ENCODE assay signal across 11 cellular contexts in genomic region chr9:121371495-121371911, GRCh38. TPM values are rescaled to one million over a fixed set of nuclear protein-coding genes. Genes with fewer than 3 reads are reported as not detected.
A peak's percentile ranks its signal among the peaks of the same experiment; 100 is the strongest.
DNase-seq lines count a peak whose midpoint lies in the region; ATAC-seq and TF ChIP-seq lines count a peak whose summit lies in the region.
"Had no signal": no experiment of that assay in that cellular context is flagged by ENCODE, and none has a peak within 500 bp of the region (broad histone marks: within the 10 kb centered on the region; RNA-seq: fewer than 3 reads in every experiment).

No MANE protein-coding gene starts in this region.

- H3K27ac ChIP-seq in CD4-positive, CD25-positive, alpha-beta regulatory T cell (ENCODE audit: insufficient read depth, low read length, poor library complexity, severe bottlenecking) = no peak overlapping the region
- H3K27ac ChIP-seq in PC-3 (ENCODE audit: low read length) (peak overlapping the region; percentile 87; the same call in 1 of the 2 replicates), skeletal muscle tissue (ENCODE audit: low read depth, low read length) (peak overlapping the region; percentile 69), Karpas-422 (ENCODE audit: low read length) (no peak overlapping the region)

- H3K36me3 ChIP-seq in CD4-positive, CD25-positive, alpha-beta regulatory T cell (ENCODE audit: control insufficient read depth, insufficient read depth, low read length) = no peaks in the 10 kb centered on the region
- H3K36me3 ChIP-seq in PC-3 (ENCODE audit: low read depth, low read length) (no peaks in the 10 kb centered on the region), skeletal muscle tissue (ENCODE audit: control insufficient read depth in 3 of 3, insufficient read depth in 3 of 3, low read length in 3 of 3) (peaks cover 0 to 1% (median 0%) of the 10 kb centered on the region in 3 donors), Karpas-422 (ENCODE audit: insufficient read depth, low read length) (no peaks in the 10 kb centered on the region)

- peak overlapping the region; percentile 84 to 99 (median 95) for H3K27ac Mint-ChIP-seq in CD4-positive, CD25-positive, alpha-beta regulatory T cell
- H3K27ac Mint-ChIP-seq in immature natural killer cell = peak overlapping the region; percentile 52 to 97 (median 89)

- H3K4me3 ChIP-seq in CD4-positive, CD25-positive, alpha-beta regulatory T cell (ENCODE audit: low read depth, low read length) = no peak overlapping the region
- H3K4me3 ChIP-seq in PC-3 (ENCODE audit: low read length) = no peak overlapping the region
- no peak overlapping the region for H3K4me3 ChIP-seq in skeletal muscle tissue (ENCODE audit: low read length in 3 of 3)
- no peak overlapping the region for H3K4me3 ChIP-seq in Karpas-422 (ENCODE audit: low read length)

- H3K9me3 ChIP-seq in CD4-positive, CD25-positive, alpha-beta regulatory T cell (ENCODE audit: control insufficient read depth in 2 of 2, low read length in 2 of 2) = no peaks in the 10 kb centered on the region
- no peaks in the 10 kb centered on the region for H3K9me3 ChIP-seq in PC-3 (ENCODE audit: low read length)
- H3K9me3 ChIP-seq in skeletal muscle tissue (ENCODE audit: control insufficient read depth in 3 of 3, low read length in 3 of 3) = no peaks in the 10 kb centered on the region
- no peaks in the 10 kb centered on the region for H3K9me3 ChIP-seq in Karpas-422 (ENCODE audit: low read length)

- H3K9ac ChIP-seq in PC-3 (ENCODE audit: low read length) (no peak overlapping the region), skeletal muscle tissue (ENCODE audit: low read depth in 1 of 3, low read length in 3 of 3) (no peak overlapping the region), Karpas-422 (ENCODE audit: low read length) (no peak overlapping the region)

- H3K4me2 ChIP-seq in PC-3 (ENCODE audit: low read length) (no peak overlapping the region), Karpas-422 (ENCODE audit: low read depth, low read length, poor library complexity, severe bottlenecking) (no peak overlapping the region)

- no peaks in the 10 kb centered on the region for H3F3A ChIP-seq in PC-3 (ENCODE audit: low read length, unreplicated experiment)

- peak overlapping the region; percentile 73 to 95 (median 86) for H3K4me3 Mint-ChIP-seq in CD4-positive, CD25-positive, alpha-beta regulatory T cell
- H3K4me3 Mint-ChIP-seq in immature natural killer cell = peak overlapping the region; percentile 36 to 96 (median 61)

- POLR2A ChIA-PET in PC-3 (lab: Charles Lee; ENCODE audit: unreplicated experiment) = no interaction called here

- H2AFZ ChIP-seq in PC-3 (ENCODE audit: low read length) = no peak overlapping the region
- H2AFZ ChIP-seq in Karpas-422 (ENCODE audit: low read length) = no peak overlapping the region

- H3K27me3 ChIP-seq in CD4-positive, CD25-positive, alpha-beta regulatory T cell (ENCODE audit: control insufficient read depth, insufficient read depth, low read length) = no peaks in the 10 kb centered on the region
- H3K27me3 ChIP-seq in PC-3 (ENCODE audit: low read length) (no peaks in the 10 kb centered on the region), skeletal muscle tissue (ENCODE audit: control insufficient read depth in 3 of 3, insufficient read depth in 3 of 3, low read length in 3 of 3) (no peaks in the 10 kb centered on the region), Karpas-422 (ENCODE audit: low read length) (no peaks in the 10 kb centered on the region)

- no peak for DNase-seq in CD4-positive, CD25-positive, alpha-beta regulatory T cell
- no peak for DNase-seq in PC-3
- DNase-seq in immature natural killer cell = no peak
- no peak for DNase-seq in Karpas-422
- DNase-seq in Ammon's horn (ENCODE audit: low spot score) = no peak
- DNase-seq in occipital lobe (lab: John Stamatoyannopoulos, UW) = no peak
- DNase-seq: DMS153; effector CD8-positive, alpha-beta T cell; NCI-H1092 treated with DMSO at 0.1 percent for 48 hours had no signal

- peaks cover 12% of the 10 kb centered on the region for H3K27me3 Mint-ChIP-seq in CD4-positive, CD25-positive, alpha-beta regulatory T cell
- H3K27me3 Mint-ChIP-seq in immature natural killer cell (ENCODE audit: low read depth in 3 of 3) = peaks cover 16 to 23% (median 21%) of the 10 kb centered on the region in 3 donors

- H3K9me2 ChIP-seq in PC-3 (replicated peaks; ENCODE audit: low read length) (no peaks in the 10 kb centered on the region), Karpas-422 (replicated peaks; ENCODE audit: insufficient read depth, low read length) (no peaks in the 10 kb centered on the region)

- peaks cover 11 to 50% (median 32%) of the 10 kb centered on the region in 4 donors for H3K4me1 Mint-ChIP-seq in CD4-positive, CD25-positive, alpha-beta regulatory T cell
- peaks cover 53% of the 10 kb centered on the region in 2 donors for H3K4me1 Mint-ChIP-seq in immature natural killer cell

- intact Hi-C loops in PC-3 (cut with micrococcal nuclease) = no loop called here

- no peaks in the 10 kb centered on the region for H3K36me3 Mint-ChIP-seq in CD4-positive, CD25-positive, alpha-beta regulatory T cell
- H3K36me3 Mint-ChIP-seq in immature natural killer cell = peaks cover 0 to 5% (median 0%) of the 10 kb centered on the region in 3 donors

- no peak for ATAC-seq in CD4-positive, CD25-positive, alpha-beta regulatory T cell (ENCODE audit: low read depth in 2 of 2)
- no peak for ATAC-seq in PC-3
- ATAC-seq in HG03025 (IDR thresholded peaks at IDR 0.05; ENCODE audit: low FRiP score, unreplicated experiment) = no peak

- peaks cover 0 to 2% (median 0%) of the 10 kb centered on the region in 7 donors for H3K9me3 Mint-ChIP-seq in CD4-positive, CD25-positive, alpha-beta regulatory T cell
- H3K9me3 Mint-ChIP-seq in immature natural killer cell = no peaks in the 10 kb centered on the region

- TF ChIP-seq CTCF in PC-3 (conservative IDR thresholded peaks at IDR 0.05; ENCODE audit: low read depth, low read length) = no peak

- H4K20me1 ChIP-seq in PC-3 (ENCODE audit: low read length) = no peaks in the 10 kb centered on the region
- no peaks in the 10 kb centered on the region for H4K20me1 ChIP-seq in Karpas-422 (ENCODE audit: insufficient read depth, low read depth, low read length)

- H3K79me2 ChIP-seq in PC-3 (ENCODE audit: low read length) = no peaks in the 10 kb centered on the region
- peaks cover 24% of the 10 kb centered on the region for H3K79me2 ChIP-seq in Karpas-422 (ENCODE audit: low read length)

- BruUV-seq in PC-3 (replicated peaks; lab: Mats Ljungman, UMichigan) = no TSS peak

- CTCF ChIA-PET in PC-3 (lab: Charles Lee) = no interaction called here

- H3K4me1 ChIP-seq in CD4-positive, CD25-positive, alpha-beta regulatory T cell (ENCODE audit: control insufficient read depth, insufficient read depth, low read length, poor library complexity, severe bottlenecking) = peaks cover 25% of the 10 kb centered on the region
- H3K4me1 ChIP-seq in PC-3 (ENCODE audit: insufficient read depth, low read length) (peaks cover 38% of the 10 kb centered on the region), skeletal muscle tissue (ENCODE audit: control insufficient read depth in 3 of 3, insufficient read depth in 3 of 3, low read length in 3 of 3) (peaks cover 21 to 38% (median 23%) of the 10 kb centered on the region in 3 donors), Karpas-422 (ENCODE audit: low read length) (peaks cover 28% of the 10 kb centered on the region)

RNA-seq across cellular contexts. Expression of gene STOM, which starts 1.5 kb away (rescaled TPM):
- total RNA-seq in CD4-positive, CD25-positive, alpha-beta regulatory T cell = 29.9 TPM
- 10 to 100 TPM; 22.3 to 25.1 (median 23.5) TPM for polyA plus RNA-seq in CD4-positive, CD25-positive, alpha-beta regulatory T cell
- 3.1 and 5.5 TPM in 2 replicates for total RNA-seq in PC-3 (2014; rRNA removed)
- 100 to 1,000 TPM; 472 to 632 (median 495) TPM for polyA plus RNA-seq in immature natural killer cell
- total RNA-seq in skeletal muscle tissue = 76.7 TPM
- total RNA-seq in Karpas-422 (2014; rRNA removed; shearing (Covaris generic); ENCODE audit: low replicate concordance) = 16.4 and 33.1 TPM in 2 replicates
- 25.1 TPM for total RNA-seq in occipital lobe

Comparison
In these comparisons a context has a peak if more than half of its experiments do, and no peak if none do; other contexts are left out.
1. H3K27ac ChIP-seq: peak in PC-3 (single experiment) and skeletal muscle tissue (single experiment); none in CD4-positive, CD25-positive, alpha-beta regulatory T cell (single experiment) and Karpas-422 (single experiment).